29 cellular contexts compared by ENCODE assay signal in genomic region chr16:4860727-4861342, GRCh38.
"Had no signal": no experiment of that assay in that cellular context is flagged by ENCODE, and none has a peak within 500 bp of the region (broad histone marks: within the 10 kb centered on the region; RNA-seq: fewer than 3 reads in every experiment).

No MANE protein-coding gene starts in this region.

- H3K4me3 Mint-ChIP-seq: activated naive CD4-positive, alpha-beta T cell treated with anti-CD3 and anti-CD28 coated beads, Interleukin-2, amount 50 U/mL, for 24 hours; activated naive CD8-positive, alpha-beta T cell treated with anti-CD3 and anti-CD28 coated beads, Interleukin-2, amount 50 U/mL, for 24 hours; natural killer cell; stimulated activated memory B cell treated with anti-CD40 and anti-IgM and Interleukin-4, amounts not matched to agents 10 μg/mL and 1 μg/mL and 100 μg/mL, for 72 hours; T-helper 1 cell treated with Interleukin-12 subunit alpha and Interleukin-12 subunit beta and Interleukin-4 antibody, amounts not matched to agents 30 μg/mL and 1 μg/mL, for 36 hours had no signal

- H3K9me3 ChIP-seq: breast epithelium, colonic mucosa, gastrocnemius medialis, lower lobe of right lung, tibial nerve had no signal

- H3K4me1 ChIP-seq: breast epithelium, colonic mucosa, tibial nerve had no signal

- H3K36me3 ChIP-seq: breast epithelium had no signal

- H3K4me3 ChIP-seq: breast epithelium, colonic mucosa, gastrocnemius medialis, lower lobe of right lung, skin epidermis, tibial nerve had no signal

- H3K27ac Mint-ChIP-seq: activated naive CD4-positive, alpha-beta T cell treated with anti-CD3 and anti-CD28 coated beads, Interleukin-2, amount 50 U/mL, for 24 hours; activated naive CD8-positive, alpha-beta T cell treated with anti-CD3 and anti-CD28 coated beads, Interleukin-2, amount 50 U/mL, for 24 hours; natural killer cell; stimulated activated memory B cell treated with anti-CD40 and anti-IgM and Interleukin-4, amounts not matched to agents 10 μg/mL and 1 μg/mL and 100 μg/mL, for 72 hours; T-helper 1 cell treated with Interleukin-12 subunit alpha and Interleukin-12 subunit beta and Interleukin-4 antibody, amounts not matched to agents 30 μg/mL and 1 μg/mL, for 36 hours had no signal

- DNase-seq: activated CD4-positive, alpha-beta T cell treated with anti-CD3 and anti-CD28 coated beads for 4 hours; activated CD4-positive, alpha-beta T cell treated with anti-CD3 and anti-CD28 coated beads, Interleukin-2, amount 50 U/mL, for 4 hours; activated naive CD8-positive, alpha-beta T cell treated with anti-CD3 and anti-CD28 coated beads, Interleukin-2, amount 50 U/mL, for 24 hours; activated T-cell treated with anti-CD3 and anti-CD28 coated beads for 4 hours; amygdala; central memory CD4-positive, alpha-beta T cell; colonic mucosa; effector CD8-positive, alpha-beta T cell; erythroblast; gastrocnemius medialis; glutamatergic neuron; kidney glomerular epithelial cell; lower lobe of right lung; mesendoderm; natural killer cell; posterior cingulate gyrus; stimulated activated CD4-positive, alpha-beta T cell treated with anti-CD3 and anti-CD28 coated beads, Interleukin-4, amount 100 ng/mL, for 24 hours; SW 1271; T-helper 9 cell had no signal

- H3K27me3 ChIP-seq: breast epithelium, colonic mucosa, gastrocnemius medialis, tibial nerve had no signal

- H3K4me1 Mint-ChIP-seq: activated naive CD8-positive, alpha-beta T cell treated with anti-CD3 and anti-CD28 coated beads, Interleukin-2, amount 50 U/mL, for 24 hours had no signal

- FAIRE-seq: endometrium, TTC549 had no signal

- H3K9me3 Mint-ChIP-seq: activated naive CD4-positive, alpha-beta T cell treated with anti-CD3 and anti-CD28 coated beads, Interleukin-2, amount 50 U/mL, for 24 hours; activated naive CD8-positive, alpha-beta T cell treated with anti-CD3 and anti-CD28 coated beads, Interleukin-2, amount 50 U/mL, for 24 hours; natural killer cell; stimulated activated memory B cell treated with anti-CD40 and anti-IgM and Interleukin-4, amounts not matched to agents 10 μg/mL and 1 μg/mL and 100 μg/mL, for 72 hours; T-helper 1 cell treated with Interleukin-12 subunit alpha and Interleukin-12 subunit beta and Interleukin-4 antibody, amounts not matched to agents 30 μg/mL and 1 μg/mL, for 36 hours had no signal

- H3K27me3 Mint-ChIP-seq: activated naive CD4-positive, alpha-beta T cell treated with anti-CD3 and anti-CD28 coated beads, Interleukin-2, amount 50 U/mL, for 24 hours; activated naive CD8-positive, alpha-beta T cell treated with anti-CD3 and anti-CD28 coated beads, Interleukin-2, amount 50 U/mL, for 24 hours; stimulated activated memory B cell treated with anti-CD40 and anti-IgM and Interleukin-4, amounts not matched to agents 10 μg/mL and 1 μg/mL and 100 μg/mL, for 72 hours had no signal

- ATAC-seq: activated naive CD8-positive, alpha-beta T cell treated with anti-CD3 and anti-CD28 coated beads, Interleukin-2, amount 50 U/mL, for 24 hours; gastrocnemius medialis; left lobe of liver; lower lobe of right lung; natural killer cell; sciatic nerve; stimulated activated memory B cell treated with anti-CD40 and anti-IgM and Interleukin-4, amounts not matched to agents 10 μg/mL and 1 μg/mL and 100 μg/mL, for 72 hours had no signal

- H3K27ac ChIP-seq: colonic mucosa, gastrocnemius medialis, tibial nerve had no signal
